ENCODE assay signal across 1 cellular context in the genomic region with DNA sequence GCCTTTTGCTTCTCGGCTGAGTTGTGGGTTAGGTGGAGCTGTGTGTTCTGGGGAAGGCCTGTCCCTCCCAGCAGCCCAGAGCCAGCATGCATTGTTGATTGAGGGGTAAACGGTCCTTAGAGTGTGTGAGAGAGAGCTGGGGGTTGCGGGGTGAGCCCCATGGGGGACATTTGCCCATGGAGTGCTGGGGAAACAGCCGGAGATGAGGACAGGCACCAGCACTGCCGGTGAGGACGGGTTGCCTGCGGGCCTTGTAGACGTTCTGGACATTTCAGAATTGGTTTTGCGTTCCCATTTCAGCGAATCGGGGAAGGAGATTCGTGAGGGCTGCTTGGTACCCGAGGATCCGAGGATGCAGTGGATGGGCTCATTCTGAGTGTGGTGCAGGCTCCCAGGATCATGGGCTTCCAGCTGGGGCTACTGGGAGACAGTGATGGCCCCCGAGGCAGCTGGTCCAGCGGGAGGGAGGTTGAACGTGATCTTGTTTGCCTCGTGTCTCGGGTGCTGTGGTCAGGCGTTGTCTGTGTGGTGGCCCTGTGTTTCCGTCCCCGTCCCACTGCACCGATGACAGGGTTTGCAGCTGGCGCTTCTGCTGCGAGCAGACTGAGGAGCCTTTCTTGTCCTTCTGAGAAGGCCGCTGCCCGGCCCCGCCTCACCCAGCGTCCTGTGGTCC.
TF ChIP-seq lines count a peak whose summit lies in the region.

No MANE protein-coding gene starts in this region.

TF ChIP-seq in HEK293T, 16 proteins besides CTCF, POLR2A, EP300 and RAD21:
- TF ChIP-seq FOXK2 (IDR thresholded peaks at IDR 0.05) = no peak
- no peak for TF ChIP-seq L3MBTL2 (conservative IDR thresholded peaks at IDR 0.05)
- no peak for TF ChIP-seq LEF1 (IDR thresholded peaks at IDR 0.05; ENCODE audit: borderline replicate concordance)
- no peak for TF ChIP-seq ZNF384 (IDR thresholded peaks at IDR 0.05)
- no peak for TF ChIP-seq TARDBP (IDR thresholded peaks at IDR 0.05)
- TF ChIP-seq SP1 (IDR thresholded peaks at IDR 0.05) = no peak
- TF ChIP-seq HDGF (IDR thresholded peaks at IDR 0.05; ENCODE audit: borderline replicate concordance) = no peak
- no peak for TF ChIP-seq CTBP1 (IDR thresholded peaks at IDR 0.05; ENCODE audit: borderline replicate concordance)
- TF ChIP-seq ARNT (IDR thresholded peaks at IDR 0.05) = no peak
- TF ChIP-seq NFRKB (IDR thresholded peaks at IDR 0.05) = no peak
- no peak for TF ChIP-seq SUZ12 (IDR thresholded peaks at IDR 0.05)
- TF ChIP-seq FOXM1 (IDR thresholded peaks at IDR 0.05; ENCODE audit: borderline replicate concordance) = no peak
- no peak for TF ChIP-seq BHLHE40 (IDR thresholded peaks at IDR 0.05; ENCODE audit: borderline replicate concordance)
- TF ChIP-seq FOXA1 (IDR thresholded peaks at IDR 0.05) = no peak
- TF ChIP-seq, protein P1, sequence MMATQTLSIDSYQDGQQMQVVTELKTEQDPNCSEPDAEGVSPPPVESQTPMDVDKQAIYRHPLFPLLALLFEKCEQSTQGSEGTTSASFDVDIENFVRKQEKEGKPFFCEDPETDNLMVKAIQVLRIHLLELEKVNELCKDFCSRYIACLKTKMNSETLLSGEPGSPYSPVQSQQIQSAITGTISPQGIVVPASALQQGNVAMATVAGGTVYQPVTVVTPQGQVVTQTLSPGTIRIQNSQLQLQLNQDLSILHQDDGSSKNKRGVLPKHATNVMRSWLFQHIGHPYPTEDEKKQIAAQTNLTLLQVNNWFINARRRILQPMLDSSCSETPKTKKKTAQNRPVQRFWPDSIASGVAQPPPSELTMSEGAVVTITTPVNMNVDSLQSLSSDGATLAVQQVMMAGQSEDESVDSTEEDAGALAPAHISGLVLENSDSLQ (IDR thresholded peaks at IDR 0.05) = no peak
- TF ChIP-seq ELF4 (IDR thresholded peaks at IDR 0.05) = no peak
